ENCODE assay signal across 13 cellular contexts in genomic region chr20:47309806-47310426, GRCh38. TPM values are rescaled to one million over a fixed set of nuclear protein-coding genes. Genes with fewer than 3 reads are reported as not detected.
DNase-seq lines count a peak whose midpoint lies in the region; ATAC-seq and TF ChIP-seq lines count a peak whose summit lies in the region.
"Had no signal": no experiment of that assay in that cellular context is flagged by ENCODE, and none has a peak within 500 bp of the region (broad histone marks: within the 10 kb centered on the region; RNA-seq: fewer than 3 reads in every experiment).

No MANE protein-coding gene starts in this region.

- no peak overlapping the region for H3K4me3 Mint-ChIP-seq in naive thymus-derived CD4-positive, alpha-beta T cell

- H3K4me1 ChIP-seq in ectodermal cell (ENCODE audit: control insufficient read depth, insufficient read depth, low read length) = peaks cover 4% of the 10 kb centered on the region
- peaks cover 0 to 4% of the 10 kb centered on the region in 2 donors for H3K4me1 ChIP-seq in muscle layer of duodenum (ENCODE audit: control insufficient read depth in 1 of 2, insufficient read depth in 2 of 2, low read length in 2 of 2)
- peaks cover 18 to 37% of the 10 kb centered on the region in 2 donors for H3K4me1 ChIP-seq in thoracic aorta (ENCODE audit: control insufficient read depth in 1 of 2, low read depth in 2 of 2)
- no peaks in the 10 kb centered on the region for H3K4me1 ChIP-seq in naive thymus-derived CD4-positive, alpha-beta T cell (ENCODE audit: control insufficient read depth in 2 of 2, insufficient read depth in 2 of 2, low read length in 2 of 2)

- H3K27ac ChIP-seq in SK-N-MC (0 out of 2 replicates have a peak overlapping the region, but pooled peaks have one; percentile 31), ectodermal cell (ENCODE audit: insufficient read depth, low read depth, low read length, poor library complexity, severe bottlenecking) (peak overlapping the region; percentile 47), muscle layer of duodenum (ENCODE audit: low read length) (peak overlapping the region; percentile 67), thoracic aorta (peak overlapping the region; percentile 83 to 85)
- H3K27ac ChIP-seq in naive thymus-derived CD4-positive, alpha-beta T cell (ENCODE audit: low read depth, low read length) = no peak overlapping the region
- H3K27ac ChIP-seq: neutrophil had no signal

- DNase-seq in SK-N-MC (ENCODE audit: low read depth, low spot score) = no peak
- no peak for DNase-seq in thoracic aorta (ENCODE audit: low spot score)
- no peak for DNase-seq in SHP77 (lab: John Stamatoyannopoulos, UW)
- DNase-seq in ACHN = no peak
- no peak for DNase-seq in naive thymus-derived CD4-positive, alpha-beta T cell
- DNase-seq: NCI-H1105 treated with DMSO at 0.1 percent for 48 hours; NCI-H524 treated with DMSO at 0.1 percent for 48 hours; SIG-M5; stimulated activated CD4-positive, alpha-beta T cell treated with anti-CD3 and anti-CD28 coated beads, Interleukin-2, amount 100 ng/mL, for 24 hours; stimulated activated naive CD4-positive, alpha-beta T cell treated with Interleukin-2 at 50 U/mL for 16 hours had no signal

- POLR2A ChIA-PET in naive thymus-derived CD4-positive, alpha-beta T cell (lab: Charles Lee) = interaction anchor here (0.9 kb wide), 1 partner anchor 43 kb away, joined by 4 read pairs; no protein-coding TSS in a partner anchor

- H3K27me3 ChIP-seq in ectodermal cell (ENCODE audit: control insufficient read depth, insufficient read depth, low read length, poor library complexity, severe bottlenecking) (no peaks in the 10 kb centered on the region), muscle layer of duodenum (ENCODE audit: low read depth, low read length) (no peaks in the 10 kb centered on the region), thoracic aorta (replicated peaks; ENCODE audit: insufficient read depth) (no peaks in the 10 kb centered on the region)
- no peaks in the 10 kb centered on the region for H3K27me3 ChIP-seq in naive thymus-derived CD4-positive, alpha-beta T cell (ENCODE audit: control insufficient read depth in 2 of 2, insufficient read depth in 2 of 2, low read length in 2 of 2)
- H3K27me3 ChIP-seq: neutrophil had no signal

- no peaks in the 10 kb centered on the region for H3K27me3 Mint-ChIP-seq in naive thymus-derived CD4-positive, alpha-beta T cell

- peak overlapping the region in 1 of 9 donors; percentile 43 for H3K27ac Mint-ChIP-seq in naive thymus-derived CD4-positive, alpha-beta T cell

- no peak overlapping the region for H3K9ac ChIP-seq in SK-N-MC (ENCODE audit: insufficient read length)

- H3K9me3 ChIP-seq in SK-N-MC (ENCODE audit: low read depth, low read length) = no peaks in the 10 kb centered on the region
- H3K9me3 ChIP-seq in ectodermal cell (ENCODE audit: control insufficient read depth, low read length) = no peaks in the 10 kb centered on the region
- H3K9me3 ChIP-seq in muscle layer of duodenum (ENCODE audit: control insufficient read depth in 1 of 2, low read length in 2 of 2) = no peaks in the 10 kb centered on the region
- no peaks in the 10 kb centered on the region for H3K9me3 ChIP-seq in thoracic aorta
- no peaks in the 10 kb centered on the region for H3K9me3 ChIP-seq in naive thymus-derived CD4-positive, alpha-beta T cell (ENCODE audit: control insufficient read depth in 2 of 3, low read length in 3 of 3)
- H3K9me3 ChIP-seq: neutrophil had no signal

- intact Hi-C loops in naive thymus-derived CD4-positive, alpha-beta T cell (cut with micrococcal nuclease) = no loop called here

- H3K9me3 Mint-ChIP-seq in naive thymus-derived CD4-positive, alpha-beta T cell = no peaks in the 10 kb centered on the region

- CTCF ChIA-PET in naive thymus-derived CD4-positive, alpha-beta T cell (lab: Charles Lee) = no interaction called here

- H3K4me1 Mint-ChIP-seq in naive thymus-derived CD4-positive, alpha-beta T cell = peaks cover 6 to 37% (median 25%) of the 10 kb centered on the region in 7 donors

- no peak overlapping the region for H3K4me3 ChIP-seq in SK-N-MC
- no peak overlapping the region for H3K4me3 ChIP-seq in ectodermal cell (ENCODE audit: insufficient read depth, low read depth, low read length)
- no peak overlapping the region for H3K4me3 ChIP-seq in muscle layer of duodenum (ENCODE audit: low read depth in 1 of 2, low read length in 2 of 2)
- H3K4me3 ChIP-seq in thoracic aorta = peak overlapping the region; percentile 12
- no peak overlapping the region for H3K4me3 ChIP-seq in naive thymus-derived CD4-positive, alpha-beta T cell (ENCODE audit: low read length)

- H3K36me3 ChIP-seq in SK-N-MC (ENCODE audit: insufficient read depth, low read length) = peaks cover 13% of the 10 kb centered on the region; the same call in 1 of the 2 replicates
- peaks cover 10% of the 10 kb centered on the region for H3K36me3 ChIP-seq in ectodermal cell (ENCODE audit: control insufficient read depth, insufficient read depth, low read length)
- H3K36me3 ChIP-seq in muscle layer of duodenum (ENCODE audit: control insufficient read depth in 1 of 2, insufficient read depth in 2 of 2, low read length in 2 of 2) = peaks cover 0 to 10% of the 10 kb centered on the region in 2 donors
- peaks cover 6% of the 10 kb centered on the region for H3K36me3 ChIP-seq in thoracic aorta
- peaks cover 5 to 68% (median 18%) of the 10 kb centered on the region in 3 experiments for H3K36me3 ChIP-seq in naive thymus-derived CD4-positive, alpha-beta T cell (ENCODE audit: control insufficient read depth in 2 of 3, insufficient read depth in 3 of 3, low read length in 3 of 3)

- 87 to 88% methylated on average over 11 of the region's 11 CpGs for WGBS in ectodermal cell, 2 experiments

- in situ Hi-C loops in ACHN (cut with HindIII; ENCODE audit: low pct_ligation_motif_present, low pct_unique_long_range_greater_than_20kb, low sequenced_read_pairs) = no loop called here

- no peak for TF ChIP-seq CTCF in thoracic aorta (IDR thresholded peaks at IDR 0.05)

- ATAC-seq in thoracic aorta (ENCODE audit: insufficient number of reproducible peaks, low FRiP score, low read depth) = peak; percentile 19
- no peak for ATAC-seq in naive thymus-derived CD4-positive, alpha-beta T cell

- H3K36me3 Mint-ChIP-seq in naive thymus-derived CD4-positive, alpha-beta T cell = peaks cover 4 to 26% (median 15%) of the 10 kb centered on the region in 5 donors

RNA-seq across cellular contexts. Expression of gene ZMYND8, which starts 46.6 kb away (rescaled TPM):
- polyA plus RNA-seq in ectodermal cell (2013, experiment 1 of 4) = 69.3 TPM
- 67.7 TPM for polyA plus RNA-seq in ectodermal cell (2013, experiment 2 of 4)
- polyA plus RNA-seq in ectodermal cell (2013, experiment 3 of 4) = 51.1 TPM
- 46.2 TPM for polyA plus RNA-seq in ectodermal cell (2013, experiment 4 of 4)
- total RNA-seq in thoracic aorta = 10 to 100 TPM; 17.9 to 27.2 TPM
- total RNA-seq in naive thymus-derived CD4-positive, alpha-beta T cell = 10 to 100 TPM; 54.5 to 83.0 (median 68.5) TPM
- 10 to 100 TPM; 12.7 to 28.7 TPM for polyA plus RNA-seq in naive thymus-derived CD4-positive, alpha-beta T cell
